In the genomic region with DNA sequence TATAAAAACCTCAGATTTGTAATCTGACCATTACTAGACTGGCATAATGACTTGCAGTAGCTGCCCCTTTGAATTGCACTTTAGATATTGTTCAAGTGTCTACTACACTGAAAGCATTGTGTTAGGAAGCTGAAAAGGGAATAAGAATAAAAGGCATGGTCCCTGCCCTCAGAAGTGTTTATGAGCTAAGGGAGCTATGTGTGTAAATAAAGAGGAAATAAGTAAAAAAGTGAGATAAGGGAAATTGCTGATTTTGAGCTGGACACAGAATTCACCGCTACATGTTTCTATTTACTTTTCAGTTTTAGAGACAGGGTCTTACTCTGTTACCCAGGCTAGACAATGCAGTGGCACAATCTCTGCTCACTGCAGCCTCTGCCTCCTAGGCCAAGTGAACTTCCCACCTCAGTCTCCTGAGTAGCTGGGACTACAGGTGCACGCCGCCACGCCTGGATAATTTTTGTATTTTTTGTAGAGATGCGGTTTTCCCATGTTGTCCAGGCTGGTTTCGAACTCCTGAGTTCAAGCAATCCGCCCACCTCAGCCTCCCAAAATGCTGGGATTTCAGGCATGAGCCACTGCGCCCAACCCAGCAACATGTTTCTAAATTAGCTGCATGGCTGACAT, we compare ENCODE assay signal across 20 cellular contexts. TPM values are rescaled to one million over a fixed set of nuclear protein-coding genes. Genes with fewer than 3 reads are reported as not detected.
DNase-seq lines count a peak whose midpoint lies in the region; TF ChIP-seq lines count a peak whose summit lies in the region.
"Had no signal": no experiment of that assay in that cellular context is flagged by ENCODE, and none has a peak within 500 bp of the region (broad histone marks: within the 10 kb centered on the region; RNA-seq: fewer than 3 reads in every experiment).

No MANE protein-coding gene starts in this region.

- no peaks in the 10 kb centered on the region for H3K9me2 ChIP-seq in SU-DHL-6 (replicated peaks; ENCODE audit: insufficient read depth, low read length)

- H3K36me3 Mint-ChIP-seq in T-helper 2 cell treated with Interferon-gamma antibody and Interleukin-4, amounts not matched to agents 5 μg/mL and 100 μg/mL, for 36 hours (ENCODE audit: low read depth), result peaks cover 5% of the 10 kb centered on the region
- peaks cover 0 to 11% (median 0%) of the 10 kb centered on the region in 3 donors for H3K36me3 Mint-ChIP-seq in CD8-positive, alpha-beta memory T cell
- peaks cover 1% of the 10 kb centered on the region for H3K36me3 Mint-ChIP-seq in mesothelial cell of epicardium

- no peak for TF ChIP-seq CTCF in SU-DHL-6 (IDR thresholded peaks at IDR 0.05; ENCODE audit: insufficient read depth, low read length, poor library complexity, severe bottlenecking)
- no peak for TF ChIP-seq CTCF in mesothelial cell of epicardium (IDR thresholded peaks at IDR 0.05; ENCODE audit: unreplicated experiment)
- TF ChIP-seq CTCF in ascending aorta (IDR thresholded peaks at IDR 0.05), result no peak

- POLR2A ChIA-PET in CD8-positive, alpha-beta memory T cell (lab: Charles Lee), result interaction anchor here (0.6 kb wide), 1 partner anchor 57 kb away, joined by 3 read pairs; a partner anchor contains a TSS

- H3K9ac ChIP-seq in SU-DHL-6 (ENCODE audit: low read length), result peak overlapping the region; percentile 63

- H3K27ac Mint-ChIP-seq in T-helper 2 cell treated with Interferon-gamma antibody and Interleukin-4, amounts not matched to agents 5 μg/mL and 100 μg/mL, for 36 hours, result no peak overlapping the region
- H3K27ac Mint-ChIP-seq in CD8-positive, alpha-beta memory T cell, result peak overlapping the region in 5 of 8 donors; percentile 73 to 91 (median 87)
- H3K27ac Mint-ChIP-seq in mesothelial cell of epicardium, result peak overlapping the region; percentile 33
- H3K27ac Mint-ChIP-seq: HFFc6 had no signal

- H3K27me3 ChIP-seq in CD8-positive, alpha-beta memory T cell (ENCODE audit: insufficient read depth, low read length, poor library complexity, severe bottlenecking), result no peaks in the 10 kb centered on the region
- no peaks in the 10 kb centered on the region for H3K27me3 ChIP-seq in SU-DHL-6 (ENCODE audit: low read length)
- H3K27me3 ChIP-seq in ascending aorta, result no peaks in the 10 kb centered on the region
- H3K27me3 ChIP-seq: brain microvascular endothelial cell, foreskin keratinocyte, uterus had no signal

- intact Hi-C loops in ascending aorta (cut with DNase I), result no loop called here

- H3K4me3 ChIP-seq in CD8-positive, alpha-beta memory T cell (ENCODE audit: low read length), result no peak overlapping the region
- H3K4me3 ChIP-seq in SU-DHL-6 (ENCODE audit: insufficient read depth, low read length, poor library complexity, severe bottlenecking) (no peak overlapping the region), ascending aorta (no peak overlapping the region)
- H3K4me3 ChIP-seq: A549, PC-9, uterus had no signal

- H2AFZ ChIP-seq in SU-DHL-6 (ENCODE audit: low read depth, low read length, severe bottlenecking), result no peak overlapping the region
- H2AFZ ChIP-seq: PC-9 had no signal

- H3K27ac ChIP-seq in CD8-positive, alpha-beta memory T cell (ENCODE audit: low read depth, low read length), result no peak overlapping the region
- H3K27ac ChIP-seq in SU-DHL-6 (ENCODE audit: low read depth, low read length), result peak overlapping the region; percentile 99
- H3K27ac ChIP-seq in ascending aorta, result no peak overlapping the region
- H3K27ac ChIP-seq: A549, brain microvascular endothelial cell, foreskin keratinocyte, PC-9, uterus had no signal

- no peaks in the 10 kb centered on the region for H3K9me3 Mint-ChIP-seq in T-helper 2 cell treated with Interferon-gamma antibody and Interleukin-4, amounts not matched to agents 5 μg/mL and 100 μg/mL, for 36 hours
- no peaks in the 10 kb centered on the region for H3K9me3 Mint-ChIP-seq in CD8-positive, alpha-beta memory T cell
- no peaks in the 10 kb centered on the region for H3K9me3 Mint-ChIP-seq in mesothelial cell of epicardium
- H3K9me3 Mint-ChIP-seq: dendritic cell treated with granulocyte-macrophage colony-stimulating factor and Interleukin-4, amounts not matched to agents 40 ng/mL and 50 ng/mL, for 4 days; HFFc6 had no signal

- H3K4me3 Mint-ChIP-seq in T-helper 2 cell treated with Interferon-gamma antibody and Interleukin-4, amounts not matched to agents 5 μg/mL and 100 μg/mL, for 36 hours, result peak overlapping the region; percentile 77
- H3K4me3 Mint-ChIP-seq in CD8-positive, alpha-beta memory T cell, result peak overlapping the region in 4 of 7 donors; percentile 12 to 79 (median 35)
- H3K4me3 Mint-ChIP-seq in mesothelial cell of epicardium, result no peak overlapping the region
- H3K4me3 Mint-ChIP-seq: HFFc6 had no signal

- peaks cover 78% of the 10 kb centered on the region for H3K4me1 ChIP-seq in CD8-positive, alpha-beta memory T cell (ENCODE audit: insufficient read depth, low read length)
- peaks cover 0 to 3% of the 10 kb centered on the region in 2 donors for H3K4me1 ChIP-seq in ascending aorta

- peaks cover 58% of the 10 kb centered on the region for H3K4me1 Mint-ChIP-seq in T-helper 2 cell treated with Interferon-gamma antibody and Interleukin-4, amounts not matched to agents 5 μg/mL and 100 μg/mL, for 36 hours (ENCODE audit: low read depth)
- peaks cover 79 to 96% (median 93%) of the 10 kb centered on the region in 3 donors for H3K4me1 Mint-ChIP-seq in CD8-positive, alpha-beta memory T cell
- peaks cover 56% of the 10 kb centered on the region for H3K4me1 Mint-ChIP-seq in mesothelial cell of epicardium

- no peak for DNase-seq in T-helper 2 cell treated with Interferon-gamma antibody and Interleukin-4, amounts not matched to agents 5 μg/mL and 100 μg/mL, for 36 hours (ENCODE audit: low spot score)
- DNase-seq in T-helper 2 cell, result no peak
- DNase-seq in CD8-positive, alpha-beta memory T cell, result no peak
- DNase-seq in mesothelial cell of epicardium (ENCODE audit: low spot score in 2 of 2, unreplicated experiment in 2 of 2), result no peak
- no peak for DNase-seq in ascending aorta (ENCODE audit: low spot score in 2 of 2)
- no peak for DNase-seq in NCI-H2107 (lab: John Stamatoyannopoulos, UW)
- DNase-seq in stimulated activated CD4-positive, alpha-beta T cell treated with anti-CD3 and anti-CD28 coated beads, Interleukin-4, amount 100 ng/mL, for 1 hour, result no peak
- DNase-seq: brain microvascular endothelial cell, foreskin keratinocyte, HFFc6, midbrain, MM.1S, NCI-H2029, NCI-H526, occipital lobe, PC-9, uterus had no signal

- H3K9me3 ChIP-seq in CD8-positive, alpha-beta memory T cell (ENCODE audit: low read length), result no peaks in the 10 kb centered on the region
- no peaks in the 10 kb centered on the region for H3K9me3 ChIP-seq in SU-DHL-6 (ENCODE audit: insufficient read depth, low read length)
- H3K9me3 ChIP-seq in ascending aorta, result no peaks in the 10 kb centered on the region
- H3K9me3 ChIP-seq: A549, uterus had no signal

- H4K20me1 ChIP-seq in SU-DHL-6 (ENCODE audit: low read depth, low read length), result peaks cover 4% of the 10 kb centered on the region; the same call in 1 of the 2 replicates

- CTCF ChIA-PET in CD8-positive, alpha-beta memory T cell (lab: Charles Lee), result interaction anchor here (1.0 to 3.6 kb wide), 3 partner anchors 26 to 60 kb away, joined by 3 to 18 read pairs (median 4); a partner anchor contains a TSS

- H3K79me2 ChIP-seq in SU-DHL-6 (ENCODE audit: insufficient read depth, low read length), result peaks cover 91% of the 10 kb centered on the region

- H3K4me2 ChIP-seq in SU-DHL-6 (ENCODE audit: low read depth, low read length, poor library complexity, severe bottlenecking), result peak overlapping the region; percentile 100
- H3K4me2 ChIP-seq: A549, PC-9 had no signal

- peaks cover 73% of the 10 kb centered on the region for H3F3A ChIP-seq in SU-DHL-6 (ENCODE audit: insufficient read depth)

- no peaks in the 10 kb centered on the region for H3K27me3 Mint-ChIP-seq in T-helper 2 cell treated with Interferon-gamma antibody and Interleukin-4, amounts not matched to agents 5 μg/mL and 100 μg/mL, for 36 hours (ENCODE audit: low read depth)
- no peaks in the 10 kb centered on the region for H3K27me3 Mint-ChIP-seq in CD8-positive, alpha-beta memory T cell
- H3K27me3 Mint-ChIP-seq in mesothelial cell of epicardium (ENCODE audit: low read depth), result no peaks in the 10 kb centered on the region
- H3K27me3 Mint-ChIP-seq: dendritic cell treated with granulocyte-macrophage colony-stimulating factor and Interleukin-4, amounts not matched to agents 40 ng/mL and 50 ng/mL, for 4 days had no signal

- no peaks in the 10 kb centered on the region for H3K36me3 ChIP-seq in CD8-positive, alpha-beta memory T cell (ENCODE audit: insufficient read depth, low read length)
- H3K36me3 ChIP-seq in SU-DHL-6 (ENCODE audit: low read length), result no peaks in the 10 kb centered on the region
- no peaks in the 10 kb centered on the region for H3K36me3 ChIP-seq in ascending aorta
- H3K36me3 ChIP-seq: brain microvascular endothelial cell, uterus had no signal

RNA-seq across cellular contexts. Expression of a gene that starts 57.0 kb away (rescaled TPM):
- 100 to 1,000 TPM; 180 to 189 TPM for total RNA-seq in CD8-positive, alpha-beta memory T cell
- 158 TPM for polyA plus RNA-seq in CD8-positive, alpha-beta memory T cell
- total RNA-seq in mesothelial cell of epicardium (61.8 to 67.8 TPM (median 66.3 TPM) in 3 replicates), ascending aorta (65.7 TPM)

RNA-seq across cellular contexts. Expression of a gene that starts 59.3 kb away (rescaled TPM):
- 100 to 1,000 TPM; 119 to 126 TPM for total RNA-seq in CD8-positive, alpha-beta memory T cell
- polyA plus RNA-seq in CD8-positive, alpha-beta memory T cell, result 15.5 TPM
- total RNA-seq in mesothelial cell of epicardium (9.8 to 10.4 TPM (median 10.3 TPM) in 3 replicates), ascending aorta (1.3 TPM)

Comparison
In these comparisons a context has a peak if more than half of its experiments do, and no peak if none do; other contexts are left out.
1. RNA of a gene that starts 59.3 kb away (total RNA-seq): 119 to 126 TPM in CD8-positive, alpha-beta memory T cell; 9.8 to 10.4 TPM in mesothelial cell of epicardium and 1.3 TPM in ascending aorta (single experiment); every median in the first group is over 10 times any median in the second.